28 cellular contexts compared by ENCODE assay signal in genomic region chr10:133448120-133448519, GRCh38. TPM values are rescaled to one million over a fixed set of nuclear protein-coding genes. Genes with fewer than 3 reads are reported as not detected.
"Had no signal": no experiment of that assay in that cellular context is flagged by ENCODE, and none has a peak within 500 bp of the region (broad histone marks: within the 10 kb centered on the region; RNA-seq: fewer than 3 reads in every experiment).

No MANE protein-coding gene starts in this region.

- ATAC-seq: effector memory CD8-positive, alpha-beta T cell; foreskin keratinocyte; gastroesophageal sphincter; heart left ventricle; left cardiac atrium; left lung; left ventricle myocardium superior; lower lobe of right lung; mucosa of descending colon; naive thymus-derived CD8-positive, alpha-beta T cell had no signal

- H2AFZ ChIP-seq: hepatocyte had no signal

- H3K27me3 ChIP-seq: colonic mucosa, esophagus muscularis mucosa, foreskin keratinocyte, gastroesophageal sphincter, hepatocyte, left lung had no signal

- H3K27ac ChIP-seq: colonic mucosa, epithelial cell of prostate, esophagus muscularis mucosa, foreskin keratinocyte, gastroesophageal sphincter, heart left ventricle, hepatocyte, left lung, lower lobe of right lung had no signal

- H3K4me3 ChIP-seq: colonic mucosa, esophagus muscularis mucosa, gastroesophageal sphincter, heart left ventricle, hepatocyte, left lung, lower lobe of right lung, mucosa of descending colon had no signal

- FAIRE-seq: endometrium, frontal cortex, islet of Langerhans, keratinocyte had no signal

- H3K79me2 ChIP-seq: hepatocyte had no signal

- DNase-seq: colonic mucosa; cortex of kidney; effector CD8-positive, alpha-beta T cell; effector memory CD8-positive, alpha-beta T cell; endodermal cell; erythroblast; foreskin keratinocyte; heart left ventricle; hypothalamus; left cardiac atrium; left lung; left ventricle myocardium superior; lower lobe of right lung; mesenchymal stem cell; mucosa of descending colon; naive B cell; naive thymus-derived CD8-positive, alpha-beta T cell had no signal

- H3K36me3 ChIP-seq: colonic mucosa, heart left ventricle, left lung, lower lobe of right lung had no signal

- H3K4me2 ChIP-seq: hepatocyte had no signal

- H3K4me1 ChIP-seq: colonic mucosa, esophagus muscularis mucosa, foreskin keratinocyte, gastroesophageal sphincter, heart left ventricle, left lung, lower lobe of right lung had no signal

RNA-seq across cellular contexts. Expression of gene SCART1, which starts 5.6 kb away (rescaled TPM):
- total RNA-seq: kidney epithelial cell had no signal

RNA-seq across cellular contexts. Expression of gene SPRN, which starts 23.7 kb away (rescaled TPM):
- total RNA-seq: colonic mucosa; dermis microvascular lymphatic vessel endothelial cell; foreskin keratinocyte; left cardiac atrium; left ventricle myocardium superior; lower lobe of right lung; mesenteric fat pad; naive thymus-derived CD8-positive, alpha-beta T cell had no signal
- polyA plus RNA-seq: foreskin keratinocyte had no signal
